In genomic region chr17:80426671-80427326, GRCh38 we compare ENCODE assay signal across 8 cellular contexts.
A peak's percentile ranks its signal among the peaks of the same experiment; 100 is the strongest.
DNase-seq lines count a peak whose midpoint lies in the region; ATAC-seq, FAIRE-seq and TF ChIP-seq lines count a peak whose summit lies in the region.

No MANE protein-coding gene starts in this region.

- peak; percentile 98 to 99 for ATAC-seq in activated CD4-positive, CD25-positive, alpha-beta regulatory T cell treated with anti-CD3 and anti-CD28 coated beads, Interleukin-2, amount 50 U/mL, for 24 hours
- no peak for ATAC-seq in HG02588 (IDR thresholded peaks at IDR 0.05; ENCODE audit: unreplicated experiment)

- TF ChIP-seq CTCF in D721Med (IDR thresholded peaks at IDR 0.05; ENCODE audit: insufficient read depth, missing control alignments) (peak; percentile 99), HFF-Myc (IDR thresholded peaks at IDR 0.05; ENCODE audit: low read depth, low read length, missing control alignments) (peak; percentile 95), cardiac fibroblast (IDR thresholded peaks at IDR 0.05; ENCODE audit: low read depth, low read length) (peak; percentile 94)

- DNase-seq in D721Med (ENCODE audit: insufficient read length, low spot score) (peak; percentile 89), HFF-Myc (ENCODE audit: extremely low read depth, low read depth) (no peak), NCI-H2196 treated with DMSO at 0.1 percent for 48 hours (lab: John Stamatoyannopoulos, UW; ENCODE audit: unreplicated experiment) (peak; percentile 74), cardiac fibroblast (ENCODE audit: low read depth in 2 of 2) (peak; percentile 63 to 65), kidney glomerular epithelial cell (lab: John Stamatoyannopoulos, UW) (peak; percentile 28)
- DNase-seq in stimulated activated CD4-positive, alpha-beta T cell treated with anti-CD3 and anti-CD28 coated beads, Interleukin-2, amount 100 ng/mL, for 48 hours, result peak; percentile 87 to 89

- FAIRE-seq in D721Med (lab: Jason Lieb, UNC), result no peak

- no peak overlapping the region for H3K4me3 ChIP-seq in HFF-Myc (replicated peaks; ENCODE audit: low read depth, low read length)
- H3K4me3 ChIP-seq in cardiac fibroblast (replicated peaks in 1 of 2; ENCODE audit: low read depth in 2 of 2, low read length in 2 of 2), result no peak overlapping the region
